9 cellular contexts compared by ENCODE assay signal in genomic region chr17:80832266-80832676, GRCh38.
DNase-seq lines count a peak whose midpoint lies in the region; ATAC-seq, FAIRE-seq and TF ChIP-seq lines count a peak whose summit lies in the region.
"Had no signal": no experiment of that assay in that cellular context is flagged by ENCODE, and none has a peak within 500 bp of the region (broad histone marks: within the 10 kb centered on the region; RNA-seq: fewer than 3 reads in every experiment).

No MANE protein-coding gene starts in this region.

- peak overlapping the region; percentile 80 for H3K27ac ChIP-seq in layer of hippocampus (ENCODE audit: low read depth, low read length)

- TF ChIP-seq CTCF in bronchial epithelial cell (IDR thresholded peaks at IDR 0.05; ENCODE audit: insufficient read depth, low read length, severe bottlenecking) = no peak

- H3K4me3 ChIP-seq in bronchial epithelial cell (ENCODE audit: low read depth, low read length) = no peak overlapping the region

- no peaks in the 10 kb centered on the region for H3K36me3 ChIP-seq in bronchial epithelial cell (ENCODE audit: control insufficient read depth, insufficient read depth, low read length)

- H3K27ac Mint-ChIP-seq in stimulated activated effector memory CD8-positive, alpha-beta T cell treated with anti-CD3 and anti-CD28 coated beads, Interleukin-12 subunit alpha, Interleukin-12 subunit beta, amount 100 ng/mL, for 72 hours = peak overlapping the region; percentile 91

- ATAC-seq in stimulated activated effector memory CD8-positive, alpha-beta T cell treated with anti-CD3 and anti-CD28 coated beads, Interleukin-12 subunit alpha, Interleukin-12 subunit beta, amount 100 ng/mL, for 72 hours = no peak

- peaks cover 26% of the 10 kb centered on the region for H3K36me3 Mint-ChIP-seq in stimulated activated effector memory CD8-positive, alpha-beta T cell treated with anti-CD3 and anti-CD28 coated beads, Interleukin-12 subunit alpha, Interleukin-12 subunit beta, amount 100 ng/mL, for 72 hours

- DNase-seq in NCI-H2081 (lab: John Stamatoyannopoulos, UW) (peak; percentile 36 to 76), NCI-H2081 treated with DMSO at 0.1 percent for 48 hours (lab: John Stamatoyannopoulos, UW) (no peak), NCI-H446 treated with DMSO at 0.1 percent for 48 hours (lab: John Stamatoyannopoulos, UW) (peak; percentile 28), bronchial epithelial cell (ENCODE audit: low read depth) (peak; percentile 46), HUDEP-2 (lab: John Stamatoyannopoulos, UW; ENCODE audit: unreplicated experiment in 76 of 76) (no peak)
- DNase-seq in stimulated activated effector memory CD8-positive, alpha-beta T cell treated with anti-CD3 and anti-CD28 coated beads, Interleukin-12 subunit alpha, Interleukin-12 subunit beta, amount 100 ng/mL, for 72 hours (ENCODE audit: low spot score in 2 of 2) = no peak
- no peak for DNase-seq in stimulated activated naive CD4-positive, alpha-beta T cell treated with Interleukin-2 at 50 U/mL for 16 hours (lab: John Stamatoyannopoulos, UW)

- H3K4me3 Mint-ChIP-seq in stimulated activated effector memory CD8-positive, alpha-beta T cell treated with anti-CD3 and anti-CD28 coated beads, Interleukin-12 subunit alpha, Interleukin-12 subunit beta, amount 100 ng/mL, for 72 hours = peak overlapping the region; percentile 69

- FAIRE-seq in bronchial epithelial cell (lab: Jason Lieb, UNC) = peak; percentile 40
- FAIRE-seq: colon had no signal

- no peaks in the 10 kb centered on the region for H3K27me3 ChIP-seq in bronchial epithelial cell (ENCODE audit: control insufficient read depth, insufficient read depth, low read length)
- H3K27me3 ChIP-seq in layer of hippocampus (ENCODE audit: control insufficient read depth, insufficient read depth, low read length) = no peaks in the 10 kb centered on the region

- H3K9me3 Mint-ChIP-seq in stimulated activated effector memory CD8-positive, alpha-beta T cell treated with anti-CD3 and anti-CD28 coated beads, Interleukin-12 subunit alpha, Interleukin-12 subunit beta, amount 100 ng/mL, for 72 hours = no peaks in the 10 kb centered on the region

- peaks cover 33% of the 10 kb centered on the region for H3K4me1 Mint-ChIP-seq in stimulated activated effector memory CD8-positive, alpha-beta T cell treated with anti-CD3 and anti-CD28 coated beads, Interleukin-12 subunit alpha, Interleukin-12 subunit beta, amount 100 ng/mL, for 72 hours

Comparison
In these comparisons a context has a peak if more than half of its experiments do, and no peak if none do; other contexts are left out.
1. DNase-seq: peak in NCI-H2081 (2 of 2), NCI-H446 treated with DMSO at 0.1 percent for 48 hours (single experiment) and bronchial epithelial cell (single experiment); none in NCI-H2081 treated with DMSO at 0.1 percent for 48 hours (single experiment), stimulated activated effector memory CD8-positive, alpha-beta T cell treated with anti-CD3 and anti-CD28 coated beads, Interleukin-12 subunit alpha, Interleukin-12 subunit beta, amount 100 ng/mL, for 72 hours (0 of 2), stimulated activated naive CD4-positive, alpha-beta T cell treated with Interleukin-2 at 50 U/mL for 16 hours (single experiment) and HUDEP-2 (0 of 76).